Comparison of ENCODE assay signal across 2 cellular contexts in genomic region chr19:10346509-10346908, GRCh38.
TF ChIP-seq lines count a peak whose summit lies in the region.

No MANE protein-coding gene starts in this region.

TF ChIP-seq in HCT116, 20 proteins besides CTCF, POLR2A, EP300 and RAD21:
- TF ChIP-seq EZH2 (IDR thresholded peaks at IDR 0.05) = no peak
- TF ChIP-seq FOSL1 (IDR thresholded peaks at IDR 0.05; ENCODE audit: low read depth) = no peak
- TF ChIP-seq CBX3 (IDR thresholded peaks at IDR 0.05; ENCODE audit: low read depth) = no peak
- TF ChIP-seq, protein P1, sequence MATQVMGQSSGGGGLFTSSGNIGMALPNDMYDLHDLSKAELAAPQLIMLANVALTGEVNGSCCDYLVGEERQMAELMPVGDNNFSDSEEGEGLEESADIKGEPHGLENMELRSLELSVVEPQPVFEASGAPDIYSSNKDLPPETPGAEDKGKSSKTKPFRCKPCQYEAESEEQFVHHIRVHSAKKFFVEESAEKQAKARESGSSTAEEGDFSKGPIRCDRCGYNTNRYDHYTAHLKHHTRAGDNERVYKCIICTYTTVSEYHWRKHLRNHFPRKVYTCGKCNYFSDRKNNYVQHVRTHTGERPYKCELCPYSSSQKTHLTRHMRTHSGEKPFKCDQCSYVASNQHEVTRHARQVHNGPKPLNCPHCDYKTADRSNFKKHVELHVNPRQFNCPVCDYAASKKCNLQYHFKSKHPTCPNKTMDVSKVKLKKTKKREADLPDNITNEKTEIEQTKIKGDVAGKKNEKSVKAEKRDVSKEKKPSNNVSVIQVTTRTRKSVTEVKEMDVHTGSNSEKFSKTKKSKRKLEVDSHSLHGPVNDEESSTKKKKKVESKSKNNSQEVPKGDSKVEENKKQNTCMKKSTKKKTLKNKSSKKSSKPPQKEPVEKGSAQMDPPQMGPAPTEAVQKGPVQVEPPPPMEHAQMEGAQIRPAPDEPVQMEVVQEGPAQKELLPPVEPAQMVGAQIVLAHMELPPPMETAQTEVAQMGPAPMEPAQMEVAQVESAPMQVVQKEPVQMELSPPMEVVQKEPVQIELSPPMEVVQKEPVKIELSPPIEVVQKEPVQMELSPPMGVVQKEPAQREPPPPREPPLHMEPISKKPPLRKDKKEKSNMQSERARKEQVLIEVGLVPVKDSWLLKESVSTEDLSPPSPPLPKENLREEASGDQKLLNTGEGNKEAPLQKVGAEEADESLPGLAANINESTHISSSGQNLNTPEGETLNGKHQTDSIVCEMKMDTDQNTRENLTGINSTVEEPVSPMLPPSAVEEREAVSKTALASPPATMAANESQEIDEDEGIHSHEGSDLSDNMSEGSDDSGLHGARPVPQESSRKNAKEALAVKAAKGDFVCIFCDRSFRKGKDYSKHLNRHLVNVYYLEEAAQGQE (IDR thresholded peaks at IDR 0.05; ENCODE audit: low read depth) = no peak
- TF ChIP-seq TCF7L2 (IDR thresholded peaks at IDR 0.05; ENCODE audit: borderline replicate concordance, extremely low read depth, insufficient read depth, insufficient read length) = no peak
- no peak for TF ChIP-seq JUND (IDR thresholded peaks at IDR 0.05)
- no peak for TF ChIP-seq SRF (IDR thresholded peaks at IDR 0.05; ENCODE audit: low read depth)
- no peak for TF ChIP-seq CEBPB (IDR thresholded peaks at IDR 0.05; ENCODE audit: low read depth)
- TF ChIP-seq SP1 (IDR thresholded peaks at IDR 0.05; ENCODE audit: low read depth) = no peak
- TF ChIP-seq EZH2phosphoT487 (IDR thresholded peaks at IDR 0.05; ENCODE audit: borderline replicate concordance) = no peak
- no peak for TF ChIP-seq ZNF274 (IDR thresholded peaks at IDR 0.05; ENCODE audit: low read depth, low read length)
- TF ChIP-seq EGR1 (IDR thresholded peaks at IDR 0.05; ENCODE audit: low read depth) = no peak
- TF ChIP-seq, protein P2, sequence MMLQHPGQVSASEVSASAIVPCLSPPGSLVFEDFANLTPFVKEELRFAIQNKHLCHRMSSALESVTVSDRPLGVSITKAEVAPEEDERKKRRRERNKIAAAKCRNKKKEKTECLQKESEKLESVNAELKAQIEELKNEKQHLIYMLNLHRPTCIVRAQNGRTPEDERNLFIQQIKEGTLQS (IDR thresholded peaks at IDR 0.05) = no peak
- no peak for TF ChIP-seq SIN3A (IDR thresholded peaks at IDR 0.05; ENCODE audit: low read depth)
- TF ChIP-seq, protein P3, sequence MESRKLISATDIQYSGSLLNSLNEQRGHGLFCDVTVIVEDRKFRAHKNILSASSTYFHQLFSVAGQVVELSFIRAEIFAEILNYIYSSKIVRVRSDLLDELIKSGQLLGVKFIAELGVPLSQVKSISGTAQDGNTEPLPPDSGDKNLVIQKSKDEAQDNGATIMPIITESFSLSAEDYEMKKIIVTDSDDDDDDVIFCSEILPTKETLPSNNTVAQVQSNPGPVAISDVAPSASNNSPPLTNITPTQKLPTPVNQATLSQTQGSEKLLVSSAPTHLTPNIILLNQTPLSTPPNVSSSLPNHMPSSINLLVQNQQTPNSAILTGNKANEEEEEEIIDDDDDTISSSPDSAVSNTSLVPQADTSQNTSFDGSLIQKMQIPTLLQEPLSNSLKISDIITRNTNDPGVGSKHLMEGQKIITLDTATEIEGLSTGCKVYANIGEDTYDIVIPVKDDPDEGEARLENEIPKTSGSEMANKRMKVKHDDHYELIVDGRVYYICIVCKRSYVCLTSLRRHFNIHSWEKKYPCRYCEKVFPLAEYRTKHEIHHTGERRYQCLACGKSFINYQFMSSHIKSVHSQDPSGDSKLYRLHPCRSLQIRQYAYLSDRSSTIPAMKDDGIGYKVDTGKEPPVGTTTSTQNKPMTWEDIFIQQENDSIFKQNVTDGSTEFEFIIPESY (IDR thresholded peaks at IDR 0.05; ENCODE audit: extremely low read depth, insufficient replicate concordance, low read length) = no peak
- no peak for TF ChIP-seq YY1 (IDR thresholded peaks at IDR 0.05; ENCODE audit: extremely low read depth, insufficient replicate concordance, low read depth, low read length)
- TF ChIP-seq ELF1 (IDR thresholded peaks at IDR 0.05; ENCODE audit: borderline replicate concordance, low read depth) = no peak
- TF ChIP-seq ZFX (IDR thresholded peaks at IDR 0.05) = no peak

TF ChIP-seq in GM23338, 12 proteins besides CTCF, POLR2A, EP300 and RAD21:
- no peak for TF ChIP-seq JUNB (IDR thresholded peaks at IDR 0.05; ENCODE audit: unreplicated experiment)
- no peak for TF ChIP-seq ZNF331 (CRISPR knock-in tag; IDR thresholded peaks at IDR 0.05; ENCODE audit: low read depth)
- no peak for TF ChIP-seq EZH2phosphoT487 (IDR thresholded peaks at IDR 0.05; ENCODE audit: unreplicated experiment)
- no peak for TF ChIP-seq POLR2AphosphoS5 (IDR thresholded peaks at IDR 0.05; ENCODE audit: low read depth)
- no peak for TF ChIP-seq STAT1 (IDR thresholded peaks at IDR 0.05; ENCODE audit: unreplicated experiment)
- TF ChIP-seq EZH2 (IDR thresholded peaks at IDR 0.05; ENCODE audit: low read depth, unreplicated experiment) = no peak
- no peak for TF ChIP-seq ZNF114 (CRISPR knock-in tag; IDR thresholded peaks at IDR 0.05)
- TF ChIP-seq, protein P1 (IDR thresholded peaks at IDR 0.05; ENCODE audit: unreplicated experiment) = no peak
- TF ChIP-seq CREB1 (CRISPR knock-in tag; IDR thresholded peaks at IDR 0.05; ENCODE audit: low read depth) = no peak
- TF ChIP-seq, protein P4, sequence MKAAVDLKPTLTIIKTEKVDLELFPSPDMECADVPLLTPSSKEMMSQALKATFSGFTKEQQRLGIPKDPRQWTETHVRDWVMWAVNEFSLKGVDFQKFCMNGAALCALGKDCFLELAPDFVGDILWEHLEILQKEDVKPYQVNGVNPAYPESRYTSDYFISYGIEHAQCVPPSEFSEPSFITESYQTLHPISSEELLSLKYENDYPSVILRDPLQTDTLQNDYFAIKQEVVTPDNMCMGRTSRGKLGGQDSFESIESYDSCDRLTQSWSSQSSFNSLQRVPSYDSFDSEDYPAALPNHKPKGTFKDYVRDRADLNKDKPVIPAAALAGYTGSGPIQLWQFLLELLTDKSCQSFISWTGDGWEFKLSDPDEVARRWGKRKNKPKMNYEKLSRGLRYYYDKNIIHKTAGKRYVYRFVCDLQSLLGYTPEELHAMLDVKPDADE (IDR thresholded peaks at IDR 0.05) = no peak
- TF ChIP-seq, protein P5, sequence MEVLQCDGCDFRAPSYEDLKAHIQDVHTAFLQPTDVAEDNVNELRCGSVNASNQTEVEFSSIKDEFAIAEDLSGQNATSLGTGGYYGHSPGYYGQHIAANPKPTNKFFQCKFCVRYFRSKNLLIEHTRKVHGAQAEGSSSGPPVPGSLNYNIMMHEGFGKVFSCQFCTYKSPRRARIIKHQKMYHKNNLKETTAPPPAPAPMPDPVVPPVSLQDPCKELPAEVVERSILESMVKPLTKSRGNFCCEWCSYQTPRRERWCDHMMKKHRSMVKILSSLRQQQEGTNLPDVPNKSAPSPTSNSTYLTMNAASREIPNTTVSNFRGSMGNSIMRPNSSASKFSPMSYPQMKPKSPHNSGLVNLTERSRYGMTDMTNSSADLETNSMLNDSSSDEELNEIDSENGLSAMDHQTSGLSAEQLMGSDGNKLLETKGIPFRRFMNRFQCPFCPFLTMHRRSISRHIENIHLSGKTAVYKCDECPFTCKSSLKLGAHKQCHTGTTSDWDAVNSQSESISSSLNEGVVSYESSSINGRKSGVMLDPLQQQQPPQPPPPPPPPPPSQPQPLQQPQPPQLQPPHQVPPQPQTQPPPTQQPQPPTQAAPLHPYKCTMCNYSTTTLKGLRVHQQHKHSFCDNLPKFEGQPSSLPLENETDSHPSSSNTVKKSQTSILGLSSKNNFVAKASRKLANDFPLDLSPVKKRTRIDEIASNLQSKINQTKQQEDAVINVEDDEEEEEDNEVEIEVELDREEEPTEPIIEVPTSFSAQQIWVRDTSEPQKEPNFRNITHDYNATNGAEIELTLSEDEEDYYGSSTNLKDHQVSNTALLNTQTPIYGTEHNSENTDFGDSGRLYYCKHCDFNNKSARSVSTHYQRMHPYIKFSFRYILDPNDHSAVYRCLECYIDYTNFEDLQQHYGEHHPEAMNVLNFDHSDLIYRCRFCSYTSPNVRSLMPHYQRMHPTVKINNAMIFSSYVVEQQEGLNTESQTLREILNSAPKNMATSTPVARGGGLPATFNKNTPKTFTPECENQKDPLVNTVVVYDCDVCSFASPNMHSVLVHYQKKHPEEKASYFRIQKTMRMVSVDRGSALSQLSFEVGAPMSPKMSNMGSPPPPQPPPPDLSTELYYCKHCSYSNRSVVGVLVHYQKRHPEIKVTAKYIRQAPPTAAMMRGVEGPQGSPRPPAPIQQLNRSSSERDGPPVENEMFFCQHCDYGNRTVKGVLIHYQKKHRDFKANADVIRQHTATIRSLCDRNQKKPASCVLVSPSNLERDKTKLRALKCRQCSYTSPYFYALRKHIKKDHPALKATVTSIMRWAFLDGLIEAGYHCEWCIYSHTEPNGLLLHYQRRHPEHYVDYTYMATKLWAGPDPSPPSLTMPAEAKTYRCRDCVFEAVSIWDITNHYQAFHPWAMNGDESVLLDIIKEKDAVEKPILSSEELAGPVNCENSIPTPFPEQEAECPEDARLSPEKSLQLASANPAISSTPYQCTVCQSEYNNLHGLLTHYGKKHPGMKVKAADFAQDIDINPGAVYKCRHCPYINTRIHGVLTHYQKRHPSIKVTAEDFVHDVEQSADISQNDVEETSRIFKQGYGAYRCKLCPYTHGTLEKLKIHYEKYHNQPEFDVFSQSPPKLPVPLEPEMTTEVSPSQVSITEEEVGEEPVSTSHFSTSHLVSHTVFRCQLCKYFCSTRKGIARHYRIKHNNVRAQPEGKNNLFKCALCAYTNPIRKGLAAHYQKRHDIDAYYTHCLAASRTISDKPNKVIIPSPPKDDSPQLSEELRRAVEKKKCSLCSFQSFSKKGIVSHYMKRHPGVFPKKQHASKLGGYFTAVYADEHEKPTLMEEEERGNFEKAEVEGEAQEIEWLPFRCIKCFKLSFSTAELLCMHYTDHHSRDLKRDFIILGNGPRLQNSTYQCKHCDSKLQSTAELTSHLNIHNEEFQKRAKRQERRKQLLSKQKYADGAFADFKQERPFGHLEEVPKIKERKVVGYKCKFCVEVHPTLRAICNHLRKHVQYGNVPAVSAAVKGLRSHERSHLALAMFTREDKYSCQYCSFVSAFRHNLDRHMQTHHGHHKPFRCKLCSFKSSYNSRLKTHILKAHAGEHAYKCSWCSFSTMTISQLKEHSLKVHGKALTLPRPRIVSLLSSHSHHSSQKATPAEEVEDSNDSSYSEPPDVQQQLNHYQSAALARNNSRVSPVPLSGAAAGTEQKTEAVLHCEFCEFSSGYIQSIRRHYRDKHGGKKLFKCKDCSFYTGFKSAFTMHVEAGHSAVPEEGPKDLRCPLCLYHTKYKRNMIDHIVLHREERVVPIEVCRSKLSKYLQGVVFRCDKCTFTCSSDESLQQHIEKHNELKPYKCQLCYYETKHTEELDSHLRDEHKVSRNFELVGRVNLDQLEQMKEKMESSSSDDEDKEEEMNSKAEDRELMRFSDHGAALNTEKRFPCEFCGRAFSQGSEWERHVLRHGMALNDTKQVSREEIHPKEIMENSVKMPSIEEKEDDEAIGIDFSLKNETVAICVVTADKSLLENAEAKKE (CRISPR knock-in tag; IDR thresholded peaks at IDR 0.05) = no peak
- no peak for TF ChIP-seq NANOG (IDR thresholded peaks at IDR 0.05; ENCODE audit: borderline replicate concordance)
